Comparison of ENCODE assay signal across 16 cellular contexts in genomic region chr1:151958959-151959358, GRCh38.
"Had no signal": no experiment of that assay in that cellular context is flagged by ENCODE, and none has a peak within 500 bp of the region (broad histone marks: within the 10 kb centered on the region; RNA-seq: fewer than 3 reads in every experiment).

No MANE protein-coding gene starts in this region.

- ATAC-seq: activated T-helper 17 cell treated with anti-CD3 and anti-CD28 coated beads, Interleukin-2, amount 50 U/mL, for 72 hours; psoas muscle; right lobe of liver; stimulated activated naive CD8-positive, alpha-beta T cell treated with anti-CD3 and anti-CD28 coated beads, Interleukin-15, amount 100 ng/mL, for 72 hours; upper lobe of right lung had no signal

- H3K27me3 ChIP-seq: right lobe of liver, testis, upper lobe of right lung had no signal

- H3K9me3 ChIP-seq: psoas muscle, right lobe of liver, testis, upper lobe of right lung had no signal

- H3K4me3 ChIP-seq: psoas muscle, right lobe of liver, testis, upper lobe of right lung had no signal

- DNase-seq: activated CD4-positive, alpha-beta T cell treated with anti-CD3 and anti-CD28 coated beads, Interleukin-2, amount 10 ng/mL, durations not matched to agents 24 days and 14 days; activated naive CD4-positive, alpha-beta T cell treated with anti-CD3 and anti-CD28 coated beads for 36 hours; central memory CD4-positive, alpha-beta T cell; cortex of kidney; effector CD8-positive, alpha-beta T cell; erythroblast; hippocampal formation; nephron progenitor cell; psoas muscle; right lobe of liver; stimulated activated CD4-positive, alpha-beta T cell treated with anti-CD3 and anti-CD28 coated beads, Interleukin-2, amount 100 ng/mL, for 48 hours; stimulated activated CD8-positive, alpha-beta memory T cell treated with anti-CD3 and anti-CD28 coated beads, Interleukin-4, amount 100 ng/mL, for 48 hours; stimulated activated naive CD8-positive, alpha-beta T cell treated with anti-CD3 and anti-CD28 coated beads, Interleukin-15, amount 100 ng/mL, for 72 hours; testis; upper lobe of right lung had no signal

- H3K36me3 ChIP-seq: right lobe of liver, upper lobe of right lung had no signal

- H3K27ac ChIP-seq: psoas muscle, right lobe of liver, testis, upper lobe of right lung had no signal

- H3K4me1 ChIP-seq: psoas muscle, testis had no signal
